8 cellular contexts compared by ENCODE assay signal in genomic region chr10:7756360-7756992, GRCh38. TPM values are rescaled to one million over a fixed set of nuclear protein-coding genes. Genes with fewer than 3 reads are reported as not detected.
A peak's percentile ranks its signal among the peaks of the same experiment; 100 is the strongest.
DNase-seq lines count a peak whose midpoint lies in the region; ATAC-seq, FAIRE-seq and TF ChIP-seq lines count a peak whose summit lies in the region.

No MANE protein-coding gene starts in this region.

- no peaks in the 10 kb centered on the region for H3K27me3 ChIP-seq in keratinocyte (ENCODE audit: control insufficient read depth, extremely low read depth, insufficient read depth, low read length)

- dilution Hi-C loops in keratinocyte (cut with MboI; ENCODE audit: extremely low pct_ligation_motif_present, low sequenced_read_pairs), result no loop called here

- H3K36me3 Mint-ChIP-seq in activated T-helper 1 cell treated with anti-CD3 and anti-CD28 coated beads, Interleukin-12 subunit alpha, Interleukin-12 subunit beta, Interleukin-2, Interleukin-4 antibody, amounts not matched to agents 30 ng/mL and 10 ng/mL and 1 ng/mL, durations not matched to agents 14 hours and 24 hours and 36 hours (ENCODE audit: low read depth), result peaks cover 45% of the 10 kb centered on the region

- H2AFZ ChIP-seq in keratinocyte (ENCODE audit: control insufficient read depth, low read length), result no peak overlapping the region

- H3K36me3 ChIP-seq in keratinocyte (ENCODE audit: control insufficient read depth in 2 of 2, extremely low read depth in 1 of 2, insufficient read depth in 2 of 2, low read length in 2 of 2), result peaks cover 11 to 20% of the 10 kb centered on the region in 2 experiments

- no peak overlapping the region for H3K27ac ChIP-seq in keratinocyte (ENCODE audit: control insufficient read depth, insufficient read depth, low read length)

- H3K4me3 Mint-ChIP-seq in activated T-helper 1 cell treated with anti-CD3 and anti-CD28 coated beads, Interleukin-12 subunit alpha, Interleukin-12 subunit beta, Interleukin-2, Interleukin-4 antibody, amounts not matched to agents 30 ng/mL and 10 ng/mL and 1 ng/mL, durations not matched to agents 14 hours and 24 hours and 36 hours, result no peak overlapping the region

- H3K9me3 Mint-ChIP-seq in activated T-helper 1 cell treated with anti-CD3 and anti-CD28 coated beads, Interleukin-12 subunit alpha, Interleukin-12 subunit beta, Interleukin-2, Interleukin-4 antibody, amounts not matched to agents 30 ng/mL and 10 ng/mL and 1 ng/mL, durations not matched to agents 14 hours and 24 hours and 36 hours, result no peaks in the 10 kb centered on the region

- no peaks in the 10 kb centered on the region for H4K20me1 ChIP-seq in keratinocyte (ENCODE audit: control insufficient read depth, extremely low read depth, insufficient read depth, low read length)

- no peaks in the 10 kb centered on the region for H3K9me3 ChIP-seq in keratinocyte (ENCODE audit: control insufficient read depth, low read depth, low read length)

- no peak for FAIRE-seq in keratinocyte (lab: Jason Lieb, UNC)

- no peak overlapping the region for H3K9ac ChIP-seq in keratinocyte (ENCODE audit: control insufficient read depth, extremely low read depth, insufficient read depth, low read length)

- H3K79me2 ChIP-seq in keratinocyte (ENCODE audit: control insufficient read depth, insufficient read depth, low read length), result no peaks in the 10 kb centered on the region

- DNase-seq in DMS53 (lab: John Stamatoyannopoulos, UW) (peak; percentile 62), DMS53 treated with DMSO at 0.1 percent for 48 hours (lab: John Stamatoyannopoulos, UW; ENCODE audit: unreplicated experiment) (no peak), KBM-7 (peak; percentile 60), keratinocyte (ENCODE audit: low read depth, low spot score) (no peak)
- peak; percentile 3 for DNase-seq in activated T-helper 1 cell treated with anti-CD3 and anti-CD28 coated beads, Interleukin-12 subunit alpha, Interleukin-12 subunit beta, Interleukin-2, Interleukin-4 antibody, amounts not matched to agents 30 ng/mL and 10 ng/mL and 1 ng/mL, durations not matched to agents 14 hours and 24 hours and 36 hours (ENCODE audit: low spot score)

- TF ChIP-seq CTCF in keratinocyte (optimal IDR thresholded peaks at IDR 0.05 in 1 of 3, IDR thresholded peaks at IDR 0.05 in 1 of 3, conservative IDR thresholded peaks at IDR 0.05 in 1 of 3; ENCODE audit: extremely low read depth in 1 of 3, insufficient read depth in 2 of 3, low read length in 3 of 3), result peak; percentile 45 to 67 (median 59)

- no peak overlapping the region for H3K4me2 ChIP-seq in keratinocyte (ENCODE audit: control insufficient read depth, extremely low read depth, insufficient read depth, low read depth, low read length)

- no peaks in the 10 kb centered on the region for H3K9me1 ChIP-seq in keratinocyte (ENCODE audit: control insufficient read depth, extremely low read depth, insufficient read depth, low read length)

- intact Hi-C loops in activated T-helper 1 cell treated with anti-CD3 and anti-CD28 coated beads, Interleukin-12 subunit alpha, Interleukin-12 subunit beta, Interleukin-2, Interleukin-4 antibody, amounts not matched to agents 30 ng/mL and 10 ng/mL and 1 ng/mL, durations not matched to agents 14 hours and 24 hours and 36 hours (cut with micrococcal nuclease), result loop anchor here (5.0 kb wide), 1 partner anchor 1546 kb away; no protein-coding TSS in a partner anchor

- H3K27me3 Mint-ChIP-seq in activated T-helper 1 cell treated with anti-CD3 and anti-CD28 coated beads, Interleukin-12 subunit alpha, Interleukin-12 subunit beta, Interleukin-2, Interleukin-4 antibody, amounts not matched to agents 30 ng/mL and 10 ng/mL and 1 ng/mL, durations not matched to agents 14 hours and 24 hours and 36 hours (ENCODE audit: insufficient read depth), result no peaks in the 10 kb centered on the region

- in situ Hi-C loops in KBM-7 (cut with MboI; ENCODE audit: low pct_unique_long_range_greater_than_20kb, low sequenced_read_pairs), result no loop called here

- no peak for ATAC-seq in GM18517 (IDR thresholded peaks at IDR 0.05; ENCODE audit: unreplicated experiment)
- no peak for ATAC-seq in GM18858 (IDR thresholded peaks at IDR 0.05; ENCODE audit: unreplicated experiment)
- ATAC-seq in HG02970 (IDR thresholded peaks at IDR 0.05; ENCODE audit: low FRiP score, unreplicated experiment), result no peak

- H3K4me1 Mint-ChIP-seq in activated T-helper 1 cell treated with anti-CD3 and anti-CD28 coated beads, Interleukin-12 subunit alpha, Interleukin-12 subunit beta, Interleukin-2, Interleukin-4 antibody, amounts not matched to agents 30 ng/mL and 10 ng/mL and 1 ng/mL, durations not matched to agents 14 hours and 24 hours and 36 hours (ENCODE audit: low read depth), result no peaks in the 10 kb centered on the region

- H3K4me3 ChIP-seq in keratinocyte (ENCODE audit: control insufficient read depth in 2 of 3, extremely low read depth in 1 of 3, insufficient read depth in 2 of 3, low read depth in 1 of 3, low read length in 3 of 3), result no peak overlapping the region

- H3K27ac Mint-ChIP-seq in activated T-helper 1 cell treated with anti-CD3 and anti-CD28 coated beads, Interleukin-12 subunit alpha, Interleukin-12 subunit beta, Interleukin-2, Interleukin-4 antibody, amounts not matched to agents 30 ng/mL and 10 ng/mL and 1 ng/mL, durations not matched to agents 14 hours and 24 hours and 36 hours, result no peak overlapping the region

- H3K4me1 ChIP-seq in keratinocyte (ENCODE audit: control insufficient read depth, extremely low read depth, insufficient read depth, low read length), result no peaks in the 10 kb centered on the region

RNA-seq across cellular contexts. Expression of gene KIN, which starts 31.3 kb away (rescaled TPM):
- total RNA-seq in activated T-helper 1 cell treated with anti-CD3 and anti-CD28 coated beads, Interleukin-12 subunit alpha, Interleukin-12 subunit beta, Interleukin-2, Interleukin-4 antibody, amounts not matched to agents 30 ng/mL and 10 ng/mL and 1 ng/mL, durations not matched to agents 14 hours and 24 hours and 36 hours, result 11.0 and 12.3 TPM in 2 replicates
- polyA plus RNA-seq in keratinocyte, result 4.4 to 15.1 TPM (median 6.2 TPM) in 3 replicates
- polyA plus RNA-seq in keratinocyte (2011; ENCODE audit: low read depth), result 35.0 TPM
- 5.4 and 8.9 TPM in 2 replicates for polyA plus RNA-seq in keratinocyte (2011; cell fraction: cytosol; rRNA removed)
- polyA plus RNA-seq in keratinocyte (2011; cell fraction: nucleus; rRNA removed), result 7.2 and 15.7 TPM in 2 replicates
- 10.3 and 10.6 TPM in 2 replicates for polyA plus RNA-seq in keratinocyte (2012; ENCODE audit: low replicate concordance)
- 0.33 to 4.1 TPM (median 1.8 TPM) in 3 replicates for polyA minus RNA-seq in keratinocyte
- 1.9 TPM for polyA minus RNA-seq in keratinocyte (2011; cell fraction: cytosol; rRNA and poly(A)+ RNA removed)
- 3.8 and 5.3 TPM in 2 replicates for polyA minus RNA-seq in keratinocyte (2011; cell fraction: nucleus; rRNA and poly(A)+ RNA removed)

RNA-seq across cellular contexts. Expression of gene ATP5F1C, which starts 31.5 kb away (rescaled TPM):
- 316 and 329 TPM in 2 replicates for total RNA-seq in activated T-helper 1 cell treated with anti-CD3 and anti-CD28 coated beads, Interleukin-12 subunit alpha, Interleukin-12 subunit beta, Interleukin-2, Interleukin-4 antibody, amounts not matched to agents 30 ng/mL and 10 ng/mL and 1 ng/mL, durations not matched to agents 14 hours and 24 hours and 36 hours
- polyA plus RNA-seq in keratinocyte, result 298 to 496 TPM (median 378 TPM) in 3 replicates
- polyA plus RNA-seq in keratinocyte (2011; ENCODE audit: low read depth), result 175 TPM
- polyA plus RNA-seq in keratinocyte (2011; cell fraction: cytosol; rRNA removed), result 281 and 548 TPM in 2 replicates
- 173 and 184 TPM in 2 replicates for polyA plus RNA-seq in keratinocyte (2011; cell fraction: nucleus; rRNA removed)
- 218 and 340 TPM in 2 replicates for polyA plus RNA-seq in keratinocyte (2012; ENCODE audit: low replicate concordance)
- 92.7 to 147 TPM (median 103 TPM) in 3 replicates for polyA minus RNA-seq in keratinocyte
- 142 TPM for polyA minus RNA-seq in keratinocyte (2011; cell fraction: cytosol; rRNA and poly(A)+ RNA removed)
- polyA minus RNA-seq in keratinocyte (2011; cell fraction: nucleus; rRNA and poly(A)+ RNA removed), result 31.1 and 52.8 TPM in 2 replicates

RNA-seq across cellular contexts. Expression of gene ITIH2, which starts 53.4 kb away (rescaled TPM):
- total RNA-seq in activated T-helper 1 cell treated with anti-CD3 and anti-CD28 coated beads, Interleukin-12 subunit alpha, Interleukin-12 subunit beta, Interleukin-2, Interleukin-4 antibody, amounts not matched to agents 30 ng/mL and 10 ng/mL and 1 ng/mL, durations not matched to agents 14 hours and 24 hours and 36 hours, result not detected in 2 replicates
- polyA plus RNA-seq in keratinocyte, result not detected in 3 replicates
- 0.21 TPM for polyA plus RNA-seq in keratinocyte (2011; ENCODE audit: low read depth)
- not detected in 2 replicates for polyA plus RNA-seq in keratinocyte (2011; cell fraction: cytosol; rRNA removed)
- not detected in 2 replicates for polyA plus RNA-seq in keratinocyte (2011; cell fraction: nucleus; rRNA removed)
- polyA plus RNA-seq in keratinocyte (2012; ENCODE audit: low replicate concordance), result 0.08 TPM in 1 of 2 replicates, not detected in the other
- polyA minus RNA-seq in keratinocyte, result not detected in 3 replicates
- not detected for polyA minus RNA-seq in keratinocyte (2011; cell fraction: cytosol; rRNA and poly(A)+ RNA removed)
- not detected in 2 replicates for polyA minus RNA-seq in keratinocyte (2011; cell fraction: nucleus; rRNA and poly(A)+ RNA removed)

Comparison
In these comparisons a context has a peak if more than half of its experiments do, and no peak if none do; other contexts are left out.
1. DNase-seq: peak in DMS53 (single experiment), KBM-7 (single experiment) and activated T-helper 1 cell treated with anti-CD3 and anti-CD28 coated beads, Interleukin-12 subunit alpha, Interleukin-12 subunit beta, Interleukin-2, Interleukin-4 antibody, amounts not matched to agents 30 ng/mL and 10 ng/mL and 1 ng/mL, durations not matched to agents 14 hours and 24 hours and 36 hours (single experiment); none in DMS53 treated with DMSO at 0.1 percent for 48 hours (single experiment) and keratinocyte (single experiment).